Comparison of ENCODE assay signal across 8 cellular contexts in genomic region chr1:78114034-78114956, GRCh38.
A peak's percentile ranks its signal among the peaks of the same experiment; 100 is the strongest.
DNase-seq lines count a peak whose midpoint lies in the region; ATAC-seq lines count a peak whose summit lies in the region.

No MANE protein-coding gene starts in this region.

- peak overlapping the region in 1 of 2 experiments; percentile 39 for H3K4me3 ChIP-seq in mesenchymal stem cell (ENCODE audit: insufficient read depth in 1 of 2, low read depth in 1 of 2, low read length in 2 of 2)

- peaks cover 4% of the 10 kb centered on the region for H3K4me1 ChIP-seq in mesenchymal stem cell (ENCODE audit: control insufficient read depth, insufficient read depth, low read depth, low read length)

- no peak overlapping the region for H3K18ac ChIP-seq in mesenchymal stem cell (ENCODE audit: low read depth in 1 of 2, low read length in 2 of 2)

- no peaks in the 10 kb centered on the region for H3K9me3 ChIP-seq in mesenchymal stem cell (ENCODE audit: control insufficient read depth, low read length)

- H2BK120ac ChIP-seq in mesenchymal stem cell (ENCODE audit: low read depth, low read length): no peak overlapping the region

- H2BK12ac ChIP-seq in mesenchymal stem cell (ENCODE audit: low read length in 2 of 2): peak overlapping the region in 1 of 2 experiments; percentile 12

- H4K8ac ChIP-seq in mesenchymal stem cell (ENCODE audit: low read length): no peak overlapping the region

- no peaks in the 10 kb centered on the region for H3K9me3 Mint-ChIP-seq in stimulated activated memory B cell treated with anti-CD40 and anti-IgM and Interleukin-4, amounts not matched to agents 10 μg/mL and 1 μg/mL and 100 μg/mL, for 72 hours

- H3K23ac ChIP-seq in mesenchymal stem cell (ENCODE audit: low read length in 2 of 2): no peak overlapping the region

- H2BK5ac ChIP-seq in mesenchymal stem cell (ENCODE audit: low read depth, low read length, poor library complexity, severe bottlenecking): no peak overlapping the region

- no peaks in the 10 kb centered on the region for H3K27me3 ChIP-seq in mesenchymal stem cell (ENCODE audit: control insufficient read depth in 1 of 2, insufficient read depth in 1 of 2, low read length in 2 of 2)

- 74% methylated on average over 9 of the region's 9 CpGs for WGBS in mesenchymal stem cell

- H3K27ac ChIP-seq in mesenchymal stem cell (ENCODE audit: low read length, poor library complexity, severe bottlenecking): no peak overlapping the region

- no peaks in the 10 kb centered on the region for H3K27me3 Mint-ChIP-seq in stimulated activated memory B cell treated with anti-CD40 and anti-IgM and Interleukin-4, amounts not matched to agents 10 μg/mL and 1 μg/mL and 100 μg/mL, for 72 hours

- H3K9ac ChIP-seq in mesenchymal stem cell (ENCODE audit: low read length): peak overlapping the region; percentile 66

- no peak overlapping the region for H3K4me3 Mint-ChIP-seq in stimulated activated memory B cell treated with anti-CD40 and anti-IgM and Interleukin-4, amounts not matched to agents 10 μg/mL and 1 μg/mL and 100 μg/mL, for 72 hours

- no peak overlapping the region for H2BK15ac ChIP-seq in mesenchymal stem cell (ENCODE audit: low read depth, poor library complexity, severe bottlenecking)

- H3K4ac ChIP-seq in mesenchymal stem cell (ENCODE audit: low read depth in 1 of 2, low read length in 2 of 2): peak overlapping the region in 1 of 2 experiments; percentile 32

- no peaks in the 10 kb centered on the region for H3K4me1 Mint-ChIP-seq in stimulated activated memory B cell treated with anti-CD40 and anti-IgM and Interleukin-4, amounts not matched to agents 10 μg/mL and 1 μg/mL and 100 μg/mL, for 72 hours

- ATAC-seq in GM19351 (IDR thresholded peaks at IDR 0.05; ENCODE audit: unreplicated experiment): peak; percentile 87
- ATAC-seq in HG03432 (IDR thresholded peaks at IDR 0.05; ENCODE audit: unreplicated experiment): peak; percentile 96
- peak; percentile 63 for ATAC-seq in stimulated activated memory B cell treated with anti-CD40 and anti-IgM and Interleukin-4, amounts not matched to agents 10 μg/mL and 1 μg/mL and 100 μg/mL, for 72 hours

- DNase-seq in COLO668 (lab: John Stamatoyannopoulos, UW; ENCODE audit: unreplicated experiment) (peak; percentile 78), NCI-H446 treated with DMSO at 0.1 percent for 48 hours (lab: John Stamatoyannopoulos, UW) (peak; percentile 62), mesenchymal stem cell (peak; percentile 80)
- DNase-seq in activated CD4-positive, alpha-beta T cell treated with anti-CD3 and anti-CD28 coated beads for 4 hours: peak; percentile 29 to 62
- DNase-seq in effector CD8-positive, alpha-beta T cell (lab: John Stamatoyannopoulos, UW): peak; percentile 7

- peak overlapping the region; percentile 64 for H2AFZ ChIP-seq in mesenchymal stem cell (ENCODE audit: low read depth, low read length)

- H3K36me3 ChIP-seq in mesenchymal stem cell (ENCODE audit: control insufficient read depth in 1 of 2, insufficient read depth in 2 of 2, low read depth in 1 of 2, low read length in 2 of 2): no peaks in the 10 kb centered on the region

- H3K4me2 ChIP-seq in mesenchymal stem cell (ENCODE audit: low read length, poor library complexity, severe bottlenecking): no peak overlapping the region

- no peak overlapping the region for H4K91ac ChIP-seq in mesenchymal stem cell (ENCODE audit: low read length)

- no peak overlapping the region for H3K14ac ChIP-seq in mesenchymal stem cell (ENCODE audit: low read length in 2 of 2)

- H3K36me3 Mint-ChIP-seq in stimulated activated memory B cell treated with anti-CD40 and anti-IgM and Interleukin-4, amounts not matched to agents 10 μg/mL and 1 μg/mL and 100 μg/mL, for 72 hours: no peaks in the 10 kb centered on the region

- no peaks in the 10 kb centered on the region for H3K79me1 ChIP-seq in mesenchymal stem cell (replicated peaks; ENCODE audit: low read length, poor library complexity, severe bottlenecking)

- no peak overlapping the region for H3K27ac Mint-ChIP-seq in stimulated activated memory B cell treated with anti-CD40 and anti-IgM and Interleukin-4, amounts not matched to agents 10 μg/mL and 1 μg/mL and 100 μg/mL, for 72 hours

- H2AK5ac ChIP-seq in mesenchymal stem cell (ENCODE audit: low read length, severe bottlenecking): no peak overlapping the region

Comparison
In these comparisons a context has a peak if more than half of its experiments do, and no peak if none do; other contexts are left out.
1. DNase-seq: peak in every context shown above with its lines; median percentile 80 in mesenchymal stem cell; 78 in COLO668; 62 in NCI-H446 treated with DMSO at 0.1 percent for 48 hours; 46 in activated CD4-positive, alpha-beta T cell treated with anti-CD3 and anti-CD28 coated beads for 4 hours; 7 in effector CD8-positive, alpha-beta T cell.